ENCODE assay signal across 16 cellular contexts in the genomic region with DNA sequence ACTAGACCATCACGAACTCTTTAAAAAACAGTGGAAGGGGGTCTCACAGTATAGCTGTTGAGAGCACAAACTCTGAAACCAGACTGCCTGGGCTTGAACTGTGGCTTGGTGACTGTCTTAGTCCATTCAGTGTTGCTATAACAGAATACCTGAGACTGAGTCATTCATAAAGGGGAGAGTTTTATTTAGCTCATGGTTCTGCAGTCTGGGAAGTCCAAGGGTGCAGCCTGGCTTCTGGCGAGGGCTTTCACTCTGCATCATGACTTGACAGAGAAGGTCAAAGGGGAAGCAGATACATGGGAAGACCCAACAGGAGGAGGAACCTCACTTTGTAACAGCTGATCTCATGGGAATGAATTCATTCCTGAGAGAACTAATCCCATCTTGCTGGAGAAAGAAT.
A peak's percentile ranks its signal among the peaks of the same experiment; 100 is the strongest.
DNase-seq lines count a peak whose midpoint lies in the region; ATAC-seq and TF ChIP-seq lines count a peak whose summit lies in the region.
"Had no signal": no experiment of that assay in that cellular context is flagged by ENCODE, and none has a peak within 500 bp of the region (broad histone marks: within the 10 kb centered on the region; RNA-seq: fewer than 3 reads in every experiment).

No MANE protein-coding gene starts in this region.

- peak; percentile 9 for ATAC-seq in GM19468 (IDR thresholded peaks at IDR 0.05; ENCODE audit: extremely low read depth, unreplicated experiment)
- ATAC-seq in HG03045 (IDR thresholded peaks at IDR 0.05; ENCODE audit: unreplicated experiment) = peak; percentile 55
- ATAC-seq in foreskin keratinocyte = peak; percentile 50
- no peak for ATAC-seq in HG02798 (IDR thresholded peaks at IDR 0.05; ENCODE audit: poor library complexity, unreplicated experiment)
- ATAC-seq: GM23338, K562 had no signal

- no peaks in the 10 kb centered on the region for H3K27me3 ChIP-seq in foreskin keratinocyte
- no peaks in the 10 kb centered on the region for H3K27me3 ChIP-seq in BE2C

- peak; percentile 20 for DNase-seq in GM12865 (ENCODE audit: low read depth)
- peak in 1 of 2 donors; percentile 20 for DNase-seq in foreskin keratinocyte
- no peak for DNase-seq in BE2C
- no peak for DNase-seq in AML-193 (lab: John Stamatoyannopoulos, UW)
- DNase-seq: Caco-2; CD8-positive, alpha-beta memory T cell; DND-41; GDM1; H7; Karpas-422 had no signal

- no peaks in the 10 kb centered on the region for H3K4me1 ChIP-seq in foreskin keratinocyte
- H3K4me1 ChIP-seq in BE2C = no peaks in the 10 kb centered on the region
- H3K4me1 ChIP-seq: Caco-2 had no signal

- H3K4me3 ChIP-seq in GM12865 (ENCODE audit: low read depth, low read length) (no peak overlapping the region), BE2C (ENCODE audit: low read depth, low read length) (no peak overlapping the region)
- H3K4me3 ChIP-seq: GM23338, K562 had no signal

- H3K9me3 ChIP-seq in BE2C = no peaks in the 10 kb centered on the region
- H3K9me3 ChIP-seq: Caco-2 had no signal

- no peaks in the 10 kb centered on the region for H3K36me3 ChIP-seq in BE2C

- TF ChIP-seq CTCF in GM12865 (IDR thresholded peaks at IDR 0.05; ENCODE audit: insufficient read depth, low read depth, low read length, missing control alignments) (no peak), foreskin keratinocyte (conservative IDR thresholded peaks at IDR 0.05) (no peak), BE2C (IDR thresholded peaks at IDR 0.05; ENCODE audit: low read depth, low read length) (no peak)

- no peak overlapping the region for H3K27ac ChIP-seq in foreskin keratinocyte
- H3K27ac ChIP-seq: HL-60 had no signal
